1 cellular context compared by ENCODE assay signal in the genomic region with DNA sequence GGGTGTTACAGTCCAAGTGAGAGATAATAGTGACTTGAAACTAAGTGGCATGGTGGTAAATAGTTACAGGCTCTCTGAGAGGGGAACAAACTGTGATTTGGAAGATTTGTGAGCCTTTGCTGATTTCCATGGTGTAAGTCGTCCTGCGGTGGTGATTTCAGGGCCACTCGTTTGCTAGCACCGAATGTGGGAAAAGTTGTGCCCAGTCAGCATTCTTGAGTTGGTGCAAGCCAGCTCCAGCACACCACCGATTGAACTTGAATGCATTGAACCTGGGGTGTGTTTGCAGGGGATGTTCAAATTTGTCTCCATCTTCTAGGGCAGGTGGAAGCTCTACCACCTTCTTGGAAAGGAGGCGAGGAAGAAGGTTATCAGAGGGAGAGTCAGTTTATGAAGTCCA.
TF ChIP-seq lines count a peak whose summit lies in the region.

No MANE protein-coding gene starts in this region.

TF ChIP-seq in IMR-90, 13 proteins besides CTCF, POLR2A, EP300 and RAD21 (continued from another document):
- TF ChIP-seq, protein P1, sequence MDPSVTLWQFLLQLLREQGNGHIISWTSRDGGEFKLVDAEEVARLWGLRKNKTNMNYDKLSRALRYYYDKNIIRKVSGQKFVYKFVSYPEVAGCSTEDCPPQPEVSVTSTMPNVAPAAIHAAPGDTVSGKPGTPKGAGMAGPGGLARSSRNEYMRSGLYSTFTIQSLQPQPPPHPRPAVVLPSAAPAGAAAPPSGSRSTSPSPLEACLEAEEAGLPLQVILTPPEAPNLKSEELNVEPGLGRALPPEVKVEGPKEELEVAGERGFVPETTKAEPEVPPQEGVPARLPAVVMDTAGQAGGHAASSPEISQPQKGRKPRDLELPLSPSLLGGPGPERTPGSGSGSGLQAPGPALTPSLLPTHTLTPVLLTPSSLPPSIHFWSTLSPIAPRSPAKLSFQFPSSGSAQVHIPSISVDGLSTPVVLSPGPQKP (IDR thresholded peaks at IDR 0.05; ENCODE audit: borderline replicate concordance, low read depth, low read length), result no peak
TF ChIP-seq in IMR-90: peak in this region for 1.
